ENCODE assay signal across 26 cellular contexts in the genomic region with DNA sequence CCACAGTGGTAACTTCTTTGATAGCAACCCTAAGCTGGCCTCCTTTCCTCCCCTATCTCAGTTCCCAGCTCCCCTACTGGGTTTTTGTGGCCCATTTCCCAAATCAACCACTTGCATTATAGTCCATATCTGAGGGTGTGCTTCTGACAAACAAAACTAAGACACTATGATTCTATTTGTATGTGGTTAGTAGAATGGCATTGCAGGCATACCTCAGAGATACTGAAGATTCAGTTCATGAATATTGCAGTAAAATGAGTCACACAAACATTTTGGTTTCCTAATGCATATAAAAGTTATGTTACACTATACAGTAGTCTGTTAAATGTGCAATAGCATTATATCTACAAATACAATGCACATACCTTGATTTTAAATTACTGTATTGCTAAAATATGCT. TPM values are rescaled to one million over a fixed set of nuclear protein-coding genes. Genes with fewer than 3 reads are reported as not detected.
DNase-seq lines count a peak whose midpoint lies in the region; ATAC-seq and TF ChIP-seq lines count a peak whose summit lies in the region.
"Had no signal": no experiment of that assay in that cellular context is flagged by ENCODE, and none has a peak within 500 bp of the region (broad histone marks: within the 10 kb centered on the region; RNA-seq: fewer than 3 reads in every experiment).

No MANE protein-coding gene starts in this region.

- H3K4me3 ChIP-seq in AG10803 (ENCODE audit: low read length): no peak overlapping the region
- H3K4me3 ChIP-seq in IMR-90 (ENCODE audit: insufficient read depth, low read depth, low read length): no peak overlapping the region
- H3K4me3 ChIP-seq in foreskin fibroblast (ENCODE audit: low read depth in 1 of 2, low read length in 2 of 2): no peak overlapping the region
- H3K4me3 ChIP-seq: BLaER1 treated with 17β-estradiol and CSF1 and Interleukin-3, amounts not matched to agents 10 nM and 100 nM; breast epithelium; MG63; psoas muscle; upper lobe of right lung had no signal

- H3K14ac ChIP-seq in IMR-90 (replicated peaks; ENCODE audit: low read depth, low read length): no peak overlapping the region

- no peak overlapping the region for H2AK9ac ChIP-seq in IMR-90 (replicated peaks; ENCODE audit: low read depth, low read length, poor library complexity)

- no peak for TF ChIP-seq POLR2A in IMR-90 (IDR thresholded peaks at IDR 0.05; ENCODE audit: low read depth, low read length)

- H3K23ac ChIP-seq in IMR-90 (ENCODE audit: low read depth, low read length): no peak overlapping the region

- no peaks in the 10 kb centered on the region for H3K9me1 ChIP-seq in IMR-90 (ENCODE audit: insufficient read depth, low read length)

- no peak overlapping the region for H2BK20ac ChIP-seq in IMR-90 (ENCODE audit: low read depth, low read length)

- H4K8ac ChIP-seq in IMR-90 (ENCODE audit: low read depth in 2 of 2, low read length in 2 of 2): no peak overlapping the region

- H2AK5ac ChIP-seq in IMR-90 (ENCODE audit: low read depth, low read length): no peak overlapping the region

- no peak overlapping the region for H4K91ac ChIP-seq in IMR-90 (ENCODE audit: insufficient read depth, low read depth, low read length)

- no peaks in the 10 kb centered on the region for H4K20me1 ChIP-seq in IMR-90 (ENCODE audit: insufficient read depth, low read length)
- H4K20me1 ChIP-seq: BLaER1 treated with 17β-estradiol and CSF1 and Interleukin-3, amounts not matched to agents 10 nM and 100 nM had no signal

- H3K56ac ChIP-seq in IMR-90 (ENCODE audit: extremely low read depth, insufficient read depth, low read length): no peak overlapping the region

- in situ Hi-C loops in IMR-90 (cut with MboI; ENCODE audit: low sequenced_read_pairs): loop anchor here (5.0 kb wide), 1 partner anchor 298 kb away; no protein-coding TSS in a partner anchor

- no peak overlapping the region for H4K5ac ChIP-seq in IMR-90 (ENCODE audit: low read depth, low read length)

- no peak overlapping the region for H3K27ac ChIP-seq in IMR-90 (ENCODE audit: insufficient read depth, low read length)
- H3K27ac ChIP-seq: BLaER1 treated with 17β-estradiol and CSF1 and Interleukin-3, amounts not matched to agents 10 nM and 100 nM; breast epithelium; psoas muscle; upper lobe of right lung had no signal

- no peak overlapping the region for H3K4me2 ChIP-seq in IMR-90 (ENCODE audit: low read depth, low read length)
- H3K4me2 ChIP-seq: BLaER1 treated with 17β-estradiol and CSF1 and Interleukin-3, amounts not matched to agents 10 nM and 100 nM had no signal

- peak; percentile 46 for DNase-seq in AG10803 (ENCODE audit: low read depth)
- DNase-seq in IMR-90: peak; percentile 60
- peak; percentile 21 for DNase-seq in astrocyte of the hippocampus (ENCODE audit: low read depth, low spot score)
- peak; percentile 19 to 51 for DNase-seq in foreskin fibroblast
- no peak for DNase-seq in cerebellar nuclear complex (lab: John Stamatoyannopoulos, UW)
- no peak for DNase-seq in stimulated activated CD4-positive, alpha-beta T cell treated with anti-CD3 and anti-CD28 coated beads, Interleukin-4, amount 100 ng/mL, for 24 hours
- DNase-seq: activated B cell treated with CpG ODN at 0.5 μM for 24 hours; activated CD4-positive, alpha-beta T cell treated with anti-CD3 and anti-CD28 coated beads, Interleukin-2, amount 50 U/mL, for 48 hours; activated effector memory CD4-positive, alpha-beta T cell treated with anti-CD3 and anti-CD28 coated beads, Interleukin-2, amount 50 U/mL, for 16 hours; dermis blood vessel endothelial cell; hypothalamus; left ventricle myocardium superior; MG63; naive thymus-derived CD4-positive, alpha-beta T cell; NCI-H1417; NCI-H2081; NCI-H446; nucleus accumbens; psoas muscle; substantia nigra; T-helper 9 cell; upper lobe of right lung had no signal

- no peak overlapping the region for H2BK5ac ChIP-seq in IMR-90 (ENCODE audit: low read depth, low read length, poor library complexity, severe bottlenecking)

- no peak for TF ChIP-seq CTCF in AG10803 (conservative IDR thresholded peaks at IDR 0.05; ENCODE audit: low read length)
- TF ChIP-seq CTCF in IMR-90 (conservative IDR thresholded peaks at IDR 0.05; ENCODE audit: low read depth, low read length): no peak
- TF ChIP-seq CTCF in foreskin fibroblast (IDR thresholded peaks at IDR 0.05; ENCODE audit: low read depth, low read length): no peak

- no peak overlapping the region for H2BK120ac ChIP-seq in IMR-90 (ENCODE audit: low read depth, low read length)

- no peaks in the 10 kb centered on the region for H3K79me1 ChIP-seq in IMR-90 (ENCODE audit: low read depth in 1 of 2, low read length in 2 of 2)

- POLR2A ChIA-PET in IMR-90 (lab: Charles Lee; ENCODE audit: unreplicated experiment): no interaction called here

- H2BK15ac ChIP-seq in IMR-90 (ENCODE audit: low read depth, low read length): no peak overlapping the region

- H3K18ac ChIP-seq in IMR-90 (ENCODE audit: low read depth, low read length): no peak overlapping the region

- H3K27me3 ChIP-seq in IMR-90 (ENCODE audit: control insufficient read depth, insufficient read depth, low read length): peaks cover 13% of the 10 kb centered on the region
- H3K27me3 ChIP-seq: BLaER1 treated with 17β-estradiol and CSF1 and Interleukin-3, amounts not matched to agents 10 nM and 100 nM; breast epithelium; MG63; upper lobe of right lung had no signal

- ATAC-seq in IMR-90 (ENCODE audit: low read depth) (peak; percentile 90), HG03469 (IDR thresholded peaks at IDR 0.05; ENCODE audit: unreplicated experiment) (no peak), GM18907 (IDR thresholded peaks at IDR 0.05; ENCODE audit: unreplicated experiment) (no peak)
- ATAC-seq: left ventricle myocardium superior; naive thymus-derived CD4-positive, alpha-beta T cell; psoas muscle; upper lobe of right lung had no signal

- TF ChIP-seq RAD21 in IMR-90 (IDR thresholded peaks at IDR 0.05; ENCODE audit: low read length): no peak

- H2AFZ ChIP-seq in IMR-90 (replicated peaks; ENCODE audit: low read length, poor library complexity): no peak overlapping the region

- no peaks in the 10 kb centered on the region for H3K9me3 ChIP-seq in IMR-90 (ENCODE audit: control insufficient read depth, insufficient read depth, low read length)
- H3K9me3 ChIP-seq: breast epithelium, MG63, psoas muscle, upper lobe of right lung had no signal

- no peak overlapping the region for H3K9ac ChIP-seq in IMR-90 (ENCODE audit: low read depth, low read length)
- H3K9ac ChIP-seq: BLaER1 treated with 17β-estradiol and CSF1 and Interleukin-3, amounts not matched to agents 10 nM and 100 nM had no signal

- peaks cover 6% of the 10 kb centered on the region for H3K4me1 ChIP-seq in IMR-90 (ENCODE audit: control insufficient read depth, insufficient read depth, low read length)
- H3K4me1 ChIP-seq: BLaER1 treated with 17β-estradiol and CSF1 and Interleukin-3, amounts not matched to agents 10 nM and 100 nM; upper lobe of right lung had no signal

- no peaks in the 10 kb centered on the region for H3K36me3 ChIP-seq in IMR-90 (ENCODE audit: control insufficient read depth, insufficient read depth, low read length)
- H3K36me3 ChIP-seq: BLaER1 treated with 17β-estradiol and CSF1 and Interleukin-3, amounts not matched to agents 10 nM and 100 nM; breast epithelium; MG63; upper lobe of right lung had no signal

- dilution Hi-C loops in IMR-90 (cut with HindIII; ENCODE audit: low sequenced_read_pairs, unreplicated experiment): no loop called here

- BruUV-seq in IMR-90 (replicated peaks; lab: Mats Ljungman, UMichigan): no TSS peak

- CTCF ChIA-PET in IMR-90 (lab: Yijun Ruan, JAX): no interaction called here

- no peak overlapping the region for H3K4ac ChIP-seq in IMR-90 (ENCODE audit: low read depth, low read length)

- intact Hi-C loops in IMR-90 (cut with micrococcal nuclease): no loop called here

TF ChIP-seq in IMR-90, 13 proteins besides CTCF, POLR2A, EP300 and RAD21:
- TF ChIP-seq, protein P1, sequence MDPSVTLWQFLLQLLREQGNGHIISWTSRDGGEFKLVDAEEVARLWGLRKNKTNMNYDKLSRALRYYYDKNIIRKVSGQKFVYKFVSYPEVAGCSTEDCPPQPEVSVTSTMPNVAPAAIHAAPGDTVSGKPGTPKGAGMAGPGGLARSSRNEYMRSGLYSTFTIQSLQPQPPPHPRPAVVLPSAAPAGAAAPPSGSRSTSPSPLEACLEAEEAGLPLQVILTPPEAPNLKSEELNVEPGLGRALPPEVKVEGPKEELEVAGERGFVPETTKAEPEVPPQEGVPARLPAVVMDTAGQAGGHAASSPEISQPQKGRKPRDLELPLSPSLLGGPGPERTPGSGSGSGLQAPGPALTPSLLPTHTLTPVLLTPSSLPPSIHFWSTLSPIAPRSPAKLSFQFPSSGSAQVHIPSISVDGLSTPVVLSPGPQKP (IDR thresholded peaks at IDR 0.05; ENCODE audit: borderline replicate concordance, low read depth, low read length): no peak
- TF ChIP-seq CEBPB (IDR thresholded peaks at IDR 0.05; ENCODE audit: low read depth, low read length): peak; percentile 47; the same call in 1 of the 2 replicates

RNA-seq across cellular contexts. Expression of gene TMEM243, which starts 15.4 kb away (rescaled TPM):
- total RNA-seq in IMR-90 (2012; rRNA removed): 28.7 and 40.0 TPM in 2 replicates
- polyA plus RNA-seq in IMR-90 (2012; rRNA removed): 26.3 and 31.1 TPM in 2 replicates
- 18.9 and 24.5 TPM in 2 replicates for polyA plus RNA-seq in IMR-90 (2012; cell fraction: cytosol; rRNA removed)
- 12.9 and 56.2 TPM in 2 replicates for polyA plus RNA-seq in IMR-90 (2012; cell fraction: nucleus; rRNA removed; ENCODE audit: low replicate concordance)

Comparison
In these comparisons a context has a peak if more than half of its experiments do, and no peak if none do; other contexts are left out.
1. DNase-seq: peak in AG10803 (single experiment), IMR-90 (single experiment), astrocyte of the hippocampus (single experiment) and foreskin fibroblast (2 of 2); none in cerebellar nuclear complex (0 of 2) and stimulated activated CD4-positive, alpha-beta T cell treated with anti-CD3 and anti-CD28 coated beads, Interleukin-4, amount 100 ng/mL, for 24 hours (single experiment).